22 cellular contexts compared by ENCODE assay signal in the genomic region with DNA sequence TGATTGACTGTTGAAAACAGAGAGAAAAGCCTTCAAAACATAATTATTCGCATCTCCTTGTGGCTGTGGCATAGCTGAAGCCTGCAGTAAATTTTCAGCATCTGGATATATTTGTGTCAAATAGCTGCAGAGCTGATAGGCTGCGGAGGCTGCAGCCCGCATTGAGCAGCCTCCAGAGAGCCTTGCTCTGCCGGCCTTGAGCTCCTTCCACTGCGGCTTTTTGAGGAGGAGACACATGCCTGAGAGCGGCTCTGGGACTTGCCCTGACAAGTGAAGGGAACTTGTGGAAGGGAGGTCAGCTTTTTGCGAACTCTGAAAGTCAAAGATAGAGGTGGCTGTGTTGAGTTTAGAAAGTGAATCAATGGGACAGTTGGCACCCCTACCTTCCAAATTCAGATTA.
DNase-seq lines count a peak whose midpoint lies in the region; ATAC-seq, FAIRE-seq and TF ChIP-seq lines count a peak whose summit lies in the region.
"Had no signal": no experiment of that assay in that cellular context is flagged by ENCODE, and none has a peak within 500 bp of the region (broad histone marks: within the 10 kb centered on the region; RNA-seq: fewer than 3 reads in every experiment).

No MANE protein-coding gene starts in this region.

- H3K4me3 ChIP-seq in breast epithelium, result no peak overlapping the region
- H3K4me3 ChIP-seq: left lung had no signal

- TF ChIP-seq POLR2A in breast epithelium (IDR thresholded peaks at IDR 0.05), result no peak

- H3K27me3 Mint-ChIP-seq in MCF 10A (ENCODE audit: insufficient read depth, unreplicated experiment), result no peaks in the 10 kb centered on the region
- peaks cover 7% of the 10 kb centered on the region for H3K27me3 Mint-ChIP-seq in activated naive CD8-positive, alpha-beta T cell treated with anti-CD3 and anti-CD28 coated beads for 36 hours

- H3K9me3 ChIP-seq in breast epithelium, result no peaks in the 10 kb centered on the region
- H3K9me3 ChIP-seq: left lung had no signal

- no peaks in the 10 kb centered on the region for H3K36me3 Mint-ChIP-seq in MCF 10A (ENCODE audit: insufficient read depth, unreplicated experiment)
- no peaks in the 10 kb centered on the region for H3K36me3 Mint-ChIP-seq in activated naive CD8-positive, alpha-beta T cell treated with anti-CD3 and anti-CD28 coated beads for 36 hours
- H3K36me3 Mint-ChIP-seq: activated naive CD8-positive, alpha-beta T cell; immature natural killer cell; mesothelial cell of epicardium; naive thymus-derived CD4-positive, alpha-beta T cell had no signal

- no peaks in the 10 kb centered on the region for H3K4me1 ChIP-seq in breast epithelium
- H3K4me1 ChIP-seq: left lung had no signal

- H3K36me3 ChIP-seq in breast epithelium, result no peaks in the 10 kb centered on the region
- H3K36me3 ChIP-seq: left lung had no signal

- no TSS peak for BruUV-seq in MCF 10A (replicated peaks; lab: Mats Ljungman, UMichigan)

- POLR2A ChIA-PET in MCF 10A (lab: Yijun Ruan, JAX), result interaction anchor here (0.6 to 1.8 kb wide), 8 partner anchors 9 to 312 kb away, joined by 3 to 12 read pairs (median 4); no protein-coding TSS in a partner anchor

- TF ChIP-seq CTCF in MCF 10A (IDR thresholded peaks at IDR 0.05; ENCODE audit: unreplicated experiment) (no peak), breast epithelium (IDR thresholded peaks at IDR 0.05) (no peak), D721Med (IDR thresholded peaks at IDR 0.05; ENCODE audit: insufficient read depth, missing control alignments) (no peak)

- no peaks in the 10 kb centered on the region for H3K27me3 ChIP-seq in breast epithelium
- H3K27me3 ChIP-seq: left lung had no signal

- no peak overlapping the region for H3K27ac ChIP-seq in breast epithelium
- H3K27ac ChIP-seq in epithelial cell of prostate, result no peak overlapping the region
- H3K27ac ChIP-seq: left lung had no signal

- H3K4me1 Mint-ChIP-seq in MCF 10A (ENCODE audit: insufficient read depth, unreplicated experiment), result peaks cover 12% of the 10 kb centered on the region
- H3K4me1 Mint-ChIP-seq in activated naive CD8-positive, alpha-beta T cell treated with anti-CD3 and anti-CD28 coated beads for 36 hours, result no peaks in the 10 kb centered on the region
- H3K4me1 Mint-ChIP-seq: immature natural killer cell; naive thymus-derived CD4-positive, alpha-beta T cell had no signal

- intact Hi-C loops in MCF 10A (cut with micrococcal nuclease) (no loop called here), breast epithelium (cut with DNase I; ENCODE audit: low total_unique reads) (no loop called here)

- no peak overlapping the region for H3K27ac Mint-ChIP-seq in MCF 10A (ENCODE audit: low read depth, unreplicated experiment)
- H3K27ac Mint-ChIP-seq in activated naive CD8-positive, alpha-beta T cell treated with anti-CD3 and anti-CD28 coated beads for 36 hours, result no peak overlapping the region
- H3K27ac Mint-ChIP-seq: activated naive CD8-positive, alpha-beta T cell; immature natural killer cell; mesothelial cell of epicardium; naive thymus-derived CD4-positive, alpha-beta T cell had no signal

- CTCF ChIA-PET in MCF 10A (lab: Yijun Ruan, JAX), result interaction anchor here (0.6 to 1.7 kb wide), 7 partner anchors 9 to 353 kb away, joined by 3 to 9 read pairs (median 4); no protein-coding TSS in a partner anchor

- no peak for ATAC-seq in GM18511 (IDR thresholded peaks at IDR 0.05; ENCODE audit: unreplicated experiment)
- ATAC-seq: left lung; naive thymus-derived CD4-positive, alpha-beta T cell had no signal

- H3K4me3 Mint-ChIP-seq in MCF 10A (ENCODE audit: unreplicated experiment), result no peak overlapping the region
- no peak overlapping the region for H3K4me3 Mint-ChIP-seq in activated naive CD8-positive, alpha-beta T cell treated with anti-CD3 and anti-CD28 coated beads for 36 hours
- H3K4me3 Mint-ChIP-seq: activated naive CD8-positive, alpha-beta T cell; immature natural killer cell; mesothelial cell of epicardium; naive thymus-derived CD4-positive, alpha-beta T cell had no signal

- no peak for FAIRE-seq in D721Med (lab: Jason Lieb, UNC)
- FAIRE-seq: GM12892, H54, urothelium cell line had no signal

- DNase-seq in MCF 10A (ENCODE audit: unreplicated experiment) (peak; percentile 29), breast epithelium (ENCODE audit: low spot score in 2 of 2) (no peak), epithelial cell of prostate (ENCODE audit: low read depth, low spot score) (peak; percentile 2), islet precursor cell (peak; percentile 73), D721Med (ENCODE audit: insufficient read length, low spot score) (no peak)
- no peak for DNase-seq in activated naive CD8-positive, alpha-beta T cell treated with anti-CD3 and anti-CD28 coated beads for 36 hours
- no peak for DNase-seq in activated CD4-positive, alpha-beta T cell treated with anti-CD3 and anti-CD28 coated beads for 48 hours
- DNase-seq: activated effector memory CD4-positive, alpha-beta T cell treated with Interleukin-2 at 50 U/mL for 16 hours; activated T-cell treated with anti-CD3 and anti-CD28 coated beads for 4 hours; effector CD4-positive, alpha-beta T cell; EL; erythroblast; immature natural killer cell; left lung; naive thymus-derived CD4-positive, alpha-beta T cell; NCI-H1694 had no signal

- no peaks in the 10 kb centered on the region for H3K9me3 Mint-ChIP-seq in MCF 10A (ENCODE audit: unreplicated experiment)
- no peaks in the 10 kb centered on the region for H3K9me3 Mint-ChIP-seq in activated naive CD8-positive, alpha-beta T cell treated with anti-CD3 and anti-CD28 coated beads for 36 hours

Comparison
In these comparisons a context has a peak if more than half of its experiments do, and no peak if none do; other contexts are left out.
1. DNase-seq: peak in MCF 10A (single experiment), epithelial cell of prostate (single experiment) and islet precursor cell (single experiment); none in breast epithelium (0 of 2), D721Med (single experiment), activated naive CD8-positive, alpha-beta T cell treated with anti-CD3 and anti-CD28 coated beads for 36 hours (single experiment) and activated CD4-positive, alpha-beta T cell treated with anti-CD3 and anti-CD28 coated beads for 48 hours (single experiment).